Comparison of ENCODE assay signal across 17 cellular contexts in the genomic region with DNA sequence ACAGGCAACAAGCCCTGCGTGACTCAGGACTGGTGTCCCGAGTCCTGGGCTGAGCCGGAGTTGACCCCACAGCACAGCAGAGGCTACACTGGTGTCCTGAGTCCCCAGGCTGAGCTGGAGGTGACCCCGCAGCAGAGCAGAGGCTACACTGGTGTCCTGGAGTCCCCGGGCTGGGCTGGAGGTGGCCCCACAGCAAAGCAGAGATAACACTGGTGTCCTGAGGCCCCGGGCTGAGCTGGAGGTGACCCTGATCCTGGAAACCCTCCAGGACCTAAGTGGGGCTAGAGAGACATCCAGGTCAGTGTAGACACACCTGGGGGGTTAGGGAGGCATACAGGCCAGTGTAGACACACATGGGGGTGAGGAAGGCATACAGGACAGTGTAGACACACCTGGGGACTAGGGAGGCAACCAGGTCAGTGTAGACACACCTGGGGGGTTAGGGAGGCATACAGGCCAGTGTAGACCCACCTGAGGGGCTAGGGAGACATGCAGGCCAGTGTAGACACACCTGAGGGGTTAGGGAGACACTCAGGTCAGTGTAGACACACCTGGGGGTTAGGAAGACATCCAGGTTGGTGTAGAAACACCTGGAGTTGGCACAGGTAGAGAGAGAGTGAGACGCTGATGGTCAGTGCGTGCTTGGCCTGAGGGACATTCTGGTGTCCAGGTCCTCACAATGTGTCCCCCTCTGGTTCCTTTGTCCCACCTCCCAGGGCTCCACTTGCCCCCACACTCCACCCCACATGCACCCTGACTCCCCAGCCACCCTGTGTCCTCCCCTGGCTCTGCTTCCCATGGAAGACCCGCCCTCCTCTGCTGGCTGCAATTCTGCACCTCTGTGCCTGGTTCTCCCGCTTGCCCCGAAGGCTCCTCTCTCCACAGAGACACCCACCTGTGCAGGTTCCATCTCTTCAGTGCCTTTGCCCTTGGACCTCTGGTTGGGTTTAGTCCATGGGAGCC.
"Had no signal": no experiment of that assay in that cellular context is flagged by ENCODE, and none has a peak within 500 bp of the region (broad histone marks: within the 10 kb centered on the region; RNA-seq: fewer than 3 reads in every experiment).

No MANE protein-coding gene starts in this region.

- H3K9me3 ChIP-seq: colonic mucosa, gastroesophageal sphincter, pancreas, prostate gland, right lobe of liver, testis, transverse colon had no signal

- ATAC-seq: gastroesophageal sphincter; stimulated activated memory B cell treated with anti-CD40 and anti-IgM and Interleukin-4, amounts not matched to agents 10 μg/mL and 1 μg/mL and 100 μg/mL, for 72 hours; stimulated activated naive CD8-positive, alpha-beta T cell treated with anti-CD3 and anti-CD28 coated beads, Interleukin-15, amount 100 ng/mL, for 72 hours had no signal

- FAIRE-seq: pancreas had no signal

- H3K27me3 ChIP-seq: colonic mucosa, neural progenitor cell, pancreas, right lobe of liver, testis had no signal

- H3K36me3 ChIP-seq: colonic mucosa, gastroesophageal sphincter, neural progenitor cell, pancreas, prostate gland, right lobe of liver, transverse colon had no signal

- H3K9ac ChIP-seq: neural progenitor cell had no signal

- H2AFZ ChIP-seq: neural progenitor cell had no signal

- H3K4me3 ChIP-seq: colonic mucosa, gastroesophageal sphincter, neural progenitor cell, pancreas, prostate gland, right lobe of liver, testis, transverse colon had no signal

- H3K4me2 ChIP-seq: neural progenitor cell had no signal

- H3K4me1 ChIP-seq: colonic mucosa, neural progenitor cell, pancreas, prostate gland, right lobe of liver, testis, transverse colon had no signal

- H3K27ac ChIP-seq: colonic mucosa, gastroesophageal sphincter, neural progenitor cell, pancreas, prostate gland, right lobe of liver, testis, transverse colon had no signal

- DNase-seq: colonic mucosa; effector CD4-positive, alpha-beta T cell; glutamatergic neuron; immature natural killer cell; natural killer cell; pancreas; right lobe of liver; stimulated activated CD4-positive, alpha-beta T cell treated with anti-CD3 and anti-CD28 coated beads, Interleukin-15, amount 100 ng/mL, for 24 hours; stimulated activated CD4-positive, alpha-beta T cell treated with anti-CD3 and anti-CD28 coated beads, Interleukin-1b, Interleukin-23, amount 100 ng/mL, for 48 hours; stimulated activated CD4-positive, alpha-beta T cell treated with anti-CD3 and anti-CD28 coated beads, Interleukin-4, amount 100 ng/mL, for 24 hours; stimulated activated naive CD8-positive, alpha-beta T cell treated with anti-CD3 and anti-CD28 coated beads, Interleukin-15, amount 100 ng/mL, for 72 hours; transverse colon had no signal
